12 cellular contexts compared by ENCODE assay signal in genomic region chr14:30624132-30624423, GRCh38. TPM values are rescaled to one million over a fixed set of nuclear protein-coding genes. Genes with fewer than 3 reads are reported as not detected.
DNase-seq lines count a peak whose midpoint lies in the region; ATAC-seq, FAIRE-seq and TF ChIP-seq lines count a peak whose summit lies in the region.
"Had no signal": no experiment of that assay in that cellular context is flagged by ENCODE, and none has a peak within 500 bp of the region (broad histone marks: within the 10 kb centered on the region; RNA-seq: fewer than 3 reads in every experiment).

No MANE protein-coding gene starts in this region.

- H3K27ac ChIP-seq in CD8-positive, alpha-beta T cell (ENCODE audit: low read depth, low read length): no peak overlapping the region
- no peak overlapping the region for H3K27ac ChIP-seq in HUES48 (ENCODE audit: low read depth, low read length)
- H3K27ac ChIP-seq in K562 (ENCODE audit: extremely low read depth, low read depth, low read length): peak overlapping the region; percentile 25; the same call in 2 of the 3 replicates
- H3K27ac ChIP-seq in brain microvascular endothelial cell: no peak overlapping the region

- peak; percentile 19 for FAIRE-seq in K562 (lab: Jason Lieb, UNC)
- FAIRE-seq: GM18507, small intestine had no signal

- no TSS peak for BruUV-seq in K562 (replicated peaks; lab: Mats Ljungman, UMichigan)

- H3K9me3 ChIP-seq in CD8-positive, alpha-beta T cell (ENCODE audit: low read length): no peaks in the 10 kb centered on the region
- H3K9me3 ChIP-seq in HUES48 (ENCODE audit: control insufficient read depth, insufficient read depth, low read length): no peaks in the 10 kb centered on the region
- H3K9me3 ChIP-seq in K562 (replicated peaks; ENCODE audit: control insufficient read depth, insufficient read depth, low read depth, low read length): no peaks in the 10 kb centered on the region; the same call in 1 of the 2 replicates

- TF ChIP-seq RAD21 in K562 (CRISPR knock-in tag; conservative IDR thresholded peaks at IDR 0.05 in 1 of 2, IDR thresholded peaks at IDR 0.05 in 1 of 2): no peak

- DNase-seq in CD8-positive, alpha-beta T cell: no peak
- DNase-seq in K562 (ENCODE audit: extremely low read depth in 1 of 4, low spot score in 3 of 4): no peak
- DNase-seq in brain microvascular endothelial cell: no peak
- no peak for DNase-seq in NCI-H2227 (lab: John Stamatoyannopoulos, UW; ENCODE audit: unreplicated experiment)
- DNase-seq: central memory CD4-positive, alpha-beta T cell; DMS79; NCI-H345; small intestine had no signal

- intact Hi-C loops in CD8-positive, alpha-beta T cell (cut with DNase I, micrococcal nuclease): loop anchor here (5.0 to 10.0 kb wide), 6 partner anchors 68 to 1578 kb away; partner anchors contain the start of genes AP4S1 (in 1 of the 2), ARHGAP5 (in 1 of the 2), DTD2 (in 1 of the 2) and NUBPL (in 1 of the 2)
- intact Hi-C loops in K562 (cut with micrococcal nuclease): no loop called here

- no peaks in the 10 kb centered on the region for H3K9me3 Mint-ChIP-seq in CD8-positive, alpha-beta T cell
- H3K9me3 Mint-ChIP-seq in nephron: no peaks in the 10 kb centered on the region

- H3K27me3 ChIP-seq in CD8-positive, alpha-beta T cell (ENCODE audit: insufficient read depth, low read length): no peaks in the 10 kb centered on the region
- H3K27me3 ChIP-seq in HUES48 (ENCODE audit: control insufficient read depth, insufficient read depth, low read length) (no peaks in the 10 kb centered on the region), K562 (ENCODE audit: control insufficient read depth in 2 of 2, insufficient read depth in 2 of 2, low read length in 2 of 2) (no peaks in the 10 kb centered on the region), brain microvascular endothelial cell (replicated peaks) (no peaks in the 10 kb centered on the region)

- no peaks in the 10 kb centered on the region; the same call in 1 of the 2 replicates for H4K20me1 ChIP-seq in K562 (replicated peaks; ENCODE audit: control insufficient read depth, insufficient read depth, low read length)

- peaks cover 30% of the 10 kb centered on the region for H3K4me1 ChIP-seq in CD8-positive, alpha-beta T cell (ENCODE audit: insufficient read depth, low read length)
- peaks cover 13% of the 10 kb centered on the region for H3K4me1 ChIP-seq in HUES48 (ENCODE audit: control insufficient read depth, insufficient read depth, low read length)
- peaks cover 0 to 9% of the 10 kb centered on the region in 2 experiments; a peak in 4 of 5 replicates for H3K4me1 ChIP-seq in K562 (replicated peaks in 1 of 2; ENCODE audit: control insufficient read depth in 2 of 2, insufficient read depth in 2 of 2, low read length in 2 of 2)

- H3K4me3 Mint-ChIP-seq in CD8-positive, alpha-beta T cell: peak overlapping the region; percentile 27
- H3K4me3 Mint-ChIP-seq in nephron: peak overlapping the region; percentile 70 to 85 (median 85)

- H3K36me3 Mint-ChIP-seq in CD8-positive, alpha-beta T cell: peaks cover 29% of the 10 kb centered on the region
- H3K36me3 Mint-ChIP-seq in nephron (ENCODE audit: low read depth): peaks cover 14% of the 10 kb centered on the region

- no peak overlapping the region for H3K4me3 ChIP-seq in CD8-positive, alpha-beta T cell (ENCODE audit: low read depth, low read length)
- peak overlapping the region; percentile 96 for H3K4me3 ChIP-seq in HUES48 (ENCODE audit: low read depth, low read length)
- H3K4me3 ChIP-seq in K562: peak overlapping the region; percentile 18
- H3K4me3 ChIP-seq in brain microvascular endothelial cell (ENCODE audit: low read depth, low read length): no peak overlapping the region

- H3K27ac Mint-ChIP-seq in CD8-positive, alpha-beta T cell: peak overlapping the region; percentile 4
- peak overlapping the region; percentile 8 to 75 (median 34) for H3K27ac Mint-ChIP-seq in nephron

- H3K4me2 ChIP-seq in K562 (ENCODE audit: insufficient read depth, low read length): peak overlapping the region; percentile 74

- H2AFZ ChIP-seq in K562 (ENCODE audit: low read depth, low read length): no peak overlapping the region

- H3K9me1 ChIP-seq in K562 (ENCODE audit: control insufficient read depth, insufficient read depth, low read length): no peaks in the 10 kb centered on the region

- H3K27me3 Mint-ChIP-seq in CD8-positive, alpha-beta T cell (ENCODE audit: low read depth): no peaks in the 10 kb centered on the region
- no peaks in the 10 kb centered on the region for H3K27me3 Mint-ChIP-seq in nephron (ENCODE audit: low read depth)

- no peak for TF ChIP-seq CTCF in CD8-positive, alpha-beta T cell (IDR thresholded peaks at IDR 0.05)
- no peak for TF ChIP-seq CTCF in K562 (IDR thresholded peaks at IDR 0.05 in 2 of 3, conservative IDR thresholded peaks at IDR 0.05 in 1 of 3; ENCODE audit: insufficient read depth in 2 of 3, low read depth in 1 of 3, low read length in 3 of 3)
- TF ChIP-seq CTCF in nephron (IDR thresholded peaks at IDR 0.05; ENCODE audit: unreplicated experiment in 3 of 3): no peak
- TF ChIP-seq CTCF in brain microvascular endothelial cell (IDR thresholded peaks at IDR 0.05; ENCODE audit: low read depth, low read length, missing control alignments): no peak

- CTCF ChIA-PET in CD8-positive, alpha-beta T cell (lab: Charles Lee): no interaction called here
- CTCF ChIA-PET in K562 (lab: Yijun Ruan, JAX; ENCODE audit: low intra/inter-chr PET ratio): no interaction called here

- TF ChIP-seq POLR2A in K562 (conservative IDR thresholded peaks at IDR 0.05): no peak

- no peak for TF ChIP-seq EP300 in K562 (IDR thresholded peaks at IDR 0.05; ENCODE audit: low read length)

- H3K4me1 Mint-ChIP-seq in CD8-positive, alpha-beta T cell (ENCODE audit: low read depth): peaks cover 63% of the 10 kb centered on the region
- H3K4me1 Mint-ChIP-seq in nephron: peaks cover 36% of the 10 kb centered on the region

- POLR2A ChIA-PET in CD8-positive, alpha-beta T cell (lab: Charles Lee): no interaction called here
- POLR2A ChIA-PET in K562 (lab: Yijun Ruan, JAX): interaction anchor here (1.2 kb wide), 1 partner anchor 10 kb away, joined by 3 read pairs; no protein-coding TSS in a partner anchor

- WGBS in K562 (ENCODE audit: insufficient coverage, low coverage, missing lambda C conversion rate): 19% methylated on average over 4 of the region's 5 CpGs

- H3K79me2 ChIP-seq in K562 (ENCODE audit: control insufficient read depth, insufficient read depth, low read length): peaks cover 70% of the 10 kb centered on the region

- in situ Hi-C loops in K562 (cut with MboI): no loop called here
- in situ Hi-C loops in brain microvascular endothelial cell (cut with HindIII; ENCODE audit: low pct_ligation_motif_present, low sequenced_read_pairs): no loop called here

- no peak for ATAC-seq in CD8-positive, alpha-beta T cell
- ATAC-seq in K562: no peak
- ATAC-seq in GM21423 (IDR thresholded peaks at IDR 0.05; ENCODE audit: unreplicated experiment): no peak

- no peaks in the 10 kb centered on the region for H3K36me3 ChIP-seq in CD8-positive, alpha-beta T cell (ENCODE audit: insufficient read depth, low read length)
- H3K36me3 ChIP-seq in HUES48 (ENCODE audit: control insufficient read depth, insufficient read depth, low read length) (peaks cover 10% of the 10 kb centered on the region), K562 (ENCODE audit: control insufficient read depth, insufficient read depth, low read length) (peaks cover 27% of the 10 kb centered on the region), brain microvascular endothelial cell (replicated peaks) (no peaks in the 10 kb centered on the region)

- H3K9ac ChIP-seq in HUES48 (ENCODE audit: low read depth, low read length): no peak overlapping the region
- peak overlapping the region in 1 of 2 experiments; percentile 95; a peak in 1 of 4 replicates for H3K9ac ChIP-seq in K562 (ENCODE audit: insufficient read depth in 1 of 2, low read depth in 2 of 2, low read length in 2 of 2)

TF ChIP-seq in K562, 482 proteins besides CTCF, POLR2A, EP300 and RAD21 (continues in another document):
- TF ChIP-seq CREB3L1 (IDR thresholded peaks at IDR 0.05; ENCODE audit: borderline replicate concordance, low read depth): no peak

RNA-seq across cellular contexts. Expression of gene SCFD1, which starts 2.0 kb away (rescaled TPM):
- 10 to 100 TPM; 66.5 to 71.5 TPM for total RNA-seq in CD8-positive, alpha-beta T cell
- total RNA-seq in K562 (2011; cell fraction: chromatin; rRNA removed; ENCODE audit: low replicate concordance): 85.0 and 349 TPM in 2 replicates
- total RNA-seq in K562 (2011; cell fraction: nucleolus; rRNA removed): 36.5 and 54.1 TPM in 2 replicates
- 106 and 172 TPM in 2 replicates for total RNA-seq in K562 (2011; cell fraction: nucleoplasm; rRNA removed)
- total RNA-seq in K562 (2014; rRNA removed): 46.7 and 49.6 TPM in 2 replicates
- total RNA-seq in K562 (2014; rRNA removed; fragmentation: Illumina TruSeq; extraction: Trizol): 94.2 and 96.0 TPM in 2 replicates
- 64.0 and 75.2 TPM in 2 replicates for total RNA-seq in K562 (2015; rRNA removed; fragmentation: Illumina TruSeq; extraction: Trizol)
- 54.6 and 56.9 TPM in 2 replicates for total RNA-seq in K562 (2021)
- 83.5 and 112 TPM in 2 replicates for polyA plus RNA-seq in K562 (2011; rRNA removed)
- 17.1 and 34.0 TPM in 2 replicates for polyA plus RNA-seq in K562 (2011; cell fraction: cytosol; rRNA removed)
- 29.6 and 54.3 TPM in 2 replicates for polyA plus RNA-seq in K562 (2011; cell fraction: nucleus; rRNA removed)
- polyA plus RNA-seq in K562 (2012): 49.4 and 60.8 TPM in 2 replicates
- polyA plus RNA-seq in K562 (2014; fragmentation: Illumina TruSeq; extraction: Trizol): 54.0 and 60.1 TPM in 2 replicates
- polyA plus RNA-seq in K562 (2014; fragmentation: Nextera tagmentation; extraction: Ambion mirVana): 10 to 100 TPM; 75.8 to 86.8 TPM
- polyA plus RNA-seq in K562 (2014; rRNA removed): 48.9 and 81.3 TPM in 2 replicates
- 148 and 150 TPM in 2 replicates for polyA minus RNA-seq in K562 (2011; rRNA and poly(A)+ RNA removed)
- 23.0 and 33.3 TPM in 2 replicates for polyA minus RNA-seq in K562 (2011; cell fraction: cytosol; rRNA and poly(A)+ RNA removed)
- polyA minus RNA-seq in K562 (2011; cell fraction: nucleus; rRNA and poly(A)+ RNA removed): 62.7 and 127 TPM in 2 replicates

Comparison
In these comparisons a context has a peak if more than half of its experiments do, and no peak if none do; other contexts are left out.
1. H3K4me3 ChIP-seq: peak in HUES48 (single experiment) and K562 (single experiment); none in CD8-positive, alpha-beta T cell (single experiment) and brain microvascular endothelial cell (single experiment).